In genomic region chr11:469684-470667, GRCh38 we compare ENCODE assay signal across 9 cellular contexts. TPM values are rescaled to one million over a fixed set of nuclear protein-coding genes. Genes with fewer than 3 reads are reported as not detected.
DNase-seq lines count a peak whose midpoint lies in the region; TF ChIP-seq lines count a peak whose summit lies in the region.
"Had no signal": no experiment of that assay in that cellular context is flagged by ENCODE, and none has a peak within 500 bp of the region (broad histone marks: within the 10 kb centered on the region; RNA-seq: fewer than 3 reads in every experiment).

No MANE protein-coding gene starts in this region.

- no peaks in the 10 kb centered on the region for H3K36me3 ChIP-seq in neural progenitor cell

- TF ChIP-seq CTCF in AG10803 (conservative IDR thresholded peaks at IDR 0.05; ENCODE audit: low read length) = peak; percentile 46
- TF ChIP-seq CTCF in neural progenitor cell (IDR thresholded peaks at IDR 0.05) = no peak

- H3F3A ChIP-seq in neural progenitor cell (ENCODE audit: low read depth) = peaks cover 6% of the 10 kb centered on the region

- DNase-seq in AG10803 (ENCODE audit: low read depth) (peak; percentile 82), RPMI7951 (ENCODE audit: low read depth) (peak; percentile 68), fibroblast of peridontal ligament (ENCODE audit: extremely low read depth) (peak; percentile 87), neural progenitor cell (ENCODE audit: low spot score) (no peak), mesenteric fat pad (ENCODE audit: low spot score) (no peak), NOMO-1 (lab: John Stamatoyannopoulos, UW; ENCODE audit: unreplicated experiment in 2 of 2) (no peak)
- DNase-seq in T-helper 2 cell treated with Interferon-gamma antibody and Interleukin-4, amounts not matched to agents 5 μg/mL and 100 μg/mL, for 36 hours (ENCODE audit: low spot score) = no peak
- DNase-seq in activated naive CD4-positive, alpha-beta T cell treated with Interleukin-2 at 50 U/mL for 16 hours = no peak

- no peak overlapping the region for H3K4me2 ChIP-seq in neural progenitor cell

- peak overlapping the region; percentile 34 for H3K27ac ChIP-seq in neural progenitor cell

- no peak overlapping the region for H2AFZ ChIP-seq in neural progenitor cell (replicated peaks)

- H3K79me2 ChIP-seq in neural progenitor cell (ENCODE audit: low read depth) = peaks cover 8% of the 10 kb centered on the region

- H3K9me3 Mint-ChIP-seq in neural progenitor cell = no peaks in the 10 kb centered on the region
- H3K9me3 Mint-ChIP-seq in T-helper 2 cell treated with Interferon-gamma antibody and Interleukin-4, amounts not matched to agents 5 μg/mL and 100 μg/mL, for 36 hours = no peaks in the 10 kb centered on the region
- H3K9me3 Mint-ChIP-seq: T-helper 1 cell treated with Interleukin-12 subunit alpha and Interleukin-12 subunit beta and Interleukin-4 antibody, amounts not matched to agents 30 μg/mL and 1 μg/mL, for 36 hours had no signal

- no peaks in the 10 kb centered on the region for H3K27me3 ChIP-seq in neural progenitor cell

- H3K4me3 Mint-ChIP-seq in neural progenitor cell = no peak overlapping the region
- no peak overlapping the region for H3K4me3 Mint-ChIP-seq in T-helper 2 cell treated with Interferon-gamma antibody and Interleukin-4, amounts not matched to agents 5 μg/mL and 100 μg/mL, for 36 hours
- H3K4me3 Mint-ChIP-seq: T-helper 1 cell treated with Interleukin-12 subunit alpha and Interleukin-12 subunit beta and Interleukin-4 antibody, amounts not matched to agents 30 μg/mL and 1 μg/mL, for 36 hours had no signal

- peaks cover 2% of the 10 kb centered on the region for H4K20me1 ChIP-seq in neural progenitor cell (ENCODE audit: low read depth)

- no peaks in the 10 kb centered on the region for H3K4me1 ChIP-seq in neural progenitor cell

- H3K4me3 ChIP-seq in AG10803 (ENCODE audit: low read length) (peak overlapping the region; percentile 54), neural progenitor cell (no peak overlapping the region)

- no peaks in the 10 kb centered on the region for H3K27me3 Mint-ChIP-seq in neural progenitor cell (ENCODE audit: insufficient read depth, low read depth)
- H3K27me3 Mint-ChIP-seq in T-helper 2 cell treated with Interferon-gamma antibody and Interleukin-4, amounts not matched to agents 5 μg/mL and 100 μg/mL, for 36 hours (ENCODE audit: low read depth) = no peaks in the 10 kb centered on the region

- peaks cover 8% of the 10 kb centered on the region for H3K36me3 Mint-ChIP-seq in neural progenitor cell
- H3K36me3 Mint-ChIP-seq in T-helper 2 cell treated with Interferon-gamma antibody and Interleukin-4, amounts not matched to agents 5 μg/mL and 100 μg/mL, for 36 hours (ENCODE audit: low read depth) = peaks cover 2% of the 10 kb centered on the region

- no peaks in the 10 kb centered on the region for H3K9me3 ChIP-seq in neural progenitor cell (ENCODE audit: low read depth)

- no peak overlapping the region for H3K9ac ChIP-seq in neural progenitor cell

- peak overlapping the region; percentile 84 for H3K27ac Mint-ChIP-seq in neural progenitor cell
- H3K27ac Mint-ChIP-seq in T-helper 2 cell treated with Interferon-gamma antibody and Interleukin-4, amounts not matched to agents 5 μg/mL and 100 μg/mL, for 36 hours = no peak overlapping the region
- H3K27ac Mint-ChIP-seq: T-helper 1 cell treated with Interleukin-12 subunit alpha and Interleukin-12 subunit beta and Interleukin-4 antibody, amounts not matched to agents 30 μg/mL and 1 μg/mL, for 36 hours had no signal

- peaks cover 19% of the 10 kb centered on the region for H3K4me1 Mint-ChIP-seq in neural progenitor cell
- H3K4me1 Mint-ChIP-seq in T-helper 2 cell treated with Interferon-gamma antibody and Interleukin-4, amounts not matched to agents 5 μg/mL and 100 μg/mL, for 36 hours (ENCODE audit: low read depth) = no peaks in the 10 kb centered on the region

RNA-seq across cellular contexts. Expression of gene PTDSS2, which starts 19.9 kb away (rescaled TPM):
- total RNA-seq in RPMI7951 (2014; rRNA removed; shearing (Covaris generic)) = 13.2 and 16.8 TPM in 2 replicates
- total RNA-seq in neural progenitor cell (ENCODE audit: low replicate concordance) (24.7 and 44.2 TPM in 2 replicates), mesenteric fat pad (26.9 TPM)

RNA-seq across cellular contexts. Expression of gene ANO9, which starts 28.2 kb away (rescaled TPM):
- total RNA-seq in RPMI7951 (2014; rRNA removed; shearing (Covaris generic)) = not detected in 2 replicates
- total RNA-seq in neural progenitor cell (ENCODE audit: low replicate concordance) (1.3 and 4.7 TPM in 2 replicates), mesenteric fat pad (1.2 TPM)

RNA-seq across cellular contexts. Expression of gene RNH1, which starts 37.1 kb away (rescaled TPM):
- 147 and 167 TPM in 2 replicates for total RNA-seq in RPMI7951 (2014; rRNA removed; shearing (Covaris generic))
- total RNA-seq in neural progenitor cell (ENCODE audit: low replicate concordance) (10.5 and 44.8 TPM in 2 replicates), mesenteric fat pad (231 TPM)

RNA-seq across cellular contexts. Expression of gene SIGIRR, which starts 55.2 kb away (rescaled TPM):
- 14.3 and 19.2 TPM in 2 replicates for total RNA-seq in RPMI7951 (2014; rRNA removed; shearing (Covaris generic))
- total RNA-seq in neural progenitor cell (ENCODE audit: low replicate concordance) (5.4 and 8.4 TPM in 2 replicates), mesenteric fat pad (25.3 TPM)

Comparison
In these comparisons a context has a peak if more than half of its experiments do, and no peak if none do; other contexts are left out.
1. DNase-seq: peak in AG10803 (single experiment), RPMI7951 (single experiment) and fibroblast of peridontal ligament (single experiment); none in neural progenitor cell (single experiment), mesenteric fat pad (single experiment), T-helper 2 cell treated with Interferon-gamma antibody and Interleukin-4, amounts not matched to agents 5 μg/mL and 100 μg/mL, for 36 hours (single experiment), activated naive CD4-positive, alpha-beta T cell treated with Interleukin-2 at 50 U/mL for 16 hours (single experiment) and NOMO-1 (0 of 2).